9 cellular contexts compared by ENCODE assay signal in the genomic region with DNA sequence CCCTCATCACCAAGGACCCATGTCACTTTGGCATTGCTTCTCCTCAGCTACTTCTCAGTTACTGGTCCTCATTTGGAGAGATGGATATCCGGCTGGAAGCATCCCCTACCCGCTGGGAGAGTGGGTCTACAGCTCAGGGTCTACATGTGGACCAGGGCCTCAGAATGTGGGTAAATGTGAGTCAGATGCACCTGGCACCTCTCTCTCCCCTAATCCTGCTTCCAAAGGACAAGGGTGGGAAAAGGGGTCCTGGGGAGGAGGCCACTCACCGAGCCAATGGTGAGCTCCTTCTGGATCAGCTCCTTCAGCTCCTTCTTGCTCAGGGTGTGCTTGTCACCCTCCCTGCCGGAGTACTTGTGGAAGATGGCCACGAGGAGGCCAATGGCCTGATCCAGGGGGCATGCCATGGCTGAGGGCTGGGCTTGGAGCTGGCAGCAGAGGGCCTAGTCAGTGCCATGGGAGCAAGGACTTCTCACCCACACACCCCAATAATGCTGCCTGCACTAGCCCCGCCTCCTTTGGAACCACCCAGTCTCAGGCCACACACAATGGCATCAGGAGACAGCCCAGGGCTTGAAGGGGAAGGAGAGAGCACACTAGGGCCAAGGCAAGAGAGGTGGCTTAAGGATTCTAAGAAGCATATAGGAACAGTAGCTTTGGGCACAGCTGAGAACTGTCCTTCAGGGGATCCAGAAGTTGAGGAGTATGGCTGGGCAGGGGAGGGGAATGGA. TPM values are rescaled to one million over a fixed set of nuclear protein-coding genes. Genes with fewer than 3 reads are reported as not detected.
DNase-seq lines count a peak whose midpoint lies in the region; ATAC-seq and TF ChIP-seq lines count a peak whose summit lies in the region.
"Had no signal": no experiment of that assay in that cellular context is flagged by ENCODE, and none has a peak within 500 bp of the region (broad histone marks: within the 10 kb centered on the region; RNA-seq: fewer than 3 reads in every experiment).

No MANE protein-coding gene starts in this region.

- intact Hi-C loops in A673 (cut with micrococcal nuclease; ENCODE audit: unreplicated experiment) = loop anchor here (5.0 kb wide), 1 partner anchor 97 kb away; a partner anchor contains a TSS
- intact Hi-C loops in uterus (cut with DNase I; ENCODE audit: low total_unique reads) = no loop called here

- POLR2A ChIA-PET in A673 (lab: Charles Lee; ENCODE audit: low non-redundant PET) = no interaction called here

- peak overlapping the region; percentile 61 for H3K4me3 Mint-ChIP-seq in GM23338

- DNase-seq in A673 (ENCODE audit: low spot score) (no peak), GM23338 (ENCODE audit: low spot score) (no peak), WERI-Rb-1 (no peak), epithelial cell of prostate (ENCODE audit: low read depth, low spot score) (no peak), uterus (peak; percentile 72 to 81)

- no peaks in the 10 kb centered on the region for H3K9me3 Mint-ChIP-seq in GM23338

- H3K9me2 ChIP-seq in GM23338 (ENCODE audit: insufficient read depth) = peaks cover under 1% of the 10 kb centered on the region; the same call in 1 of the 2 replicates

- TF ChIP-seq CTCF in A673 (conservative IDR thresholded peaks at IDR 0.05; ENCODE audit: low read depth, low read length) (no peak), GM23338 (conservative IDR thresholded peaks at IDR 0.05; ENCODE audit: low read depth in 2 of 2) (no peak), WERI-Rb-1 (IDR thresholded peaks at IDR 0.05; ENCODE audit: low read depth, low read length) (no peak), uterus (IDR thresholded peaks at IDR 0.05) (no peak)

- peaks cover 35% of the 10 kb centered on the region for H3K27me3 Mint-ChIP-seq in GM23338 (ENCODE audit: insufficient read depth, low read depth, poor library complexity)

- H3K27ac Mint-ChIP-seq in GM23338 = no peak overlapping the region

- H3K9me3 ChIP-seq in A673 (ENCODE audit: low read depth, low read length, poor library complexity, severe bottlenecking) (no peaks in the 10 kb centered on the region), WERI-Rb-1 (ENCODE audit: severe bottlenecking) (no peaks in the 10 kb centered on the region), muscle layer of colon (ENCODE audit: low read length) (no peaks in the 10 kb centered on the region), uterus (no peaks in the 10 kb centered on the region)

- H3K9ac ChIP-seq in muscle layer of colon (ENCODE audit: low read length) = peak overlapping the region; percentile 94

- H3F3A ChIP-seq in GM23338 (replicated peaks; ENCODE audit: low read depth) = peaks cover 16% of the 10 kb centered on the region; the same call in 1 of the 2 replicates

- no peaks in the 10 kb centered on the region; the same call in 2 of the 3 replicates for H3K36me3 Mint-ChIP-seq in GM23338 (ENCODE audit: low read depth)

- peak in 1 of 2 donors; percentile 11 for TF ChIP-seq POLR2A in uterus (IDR thresholded peaks at IDR 0.05)

- H3K79me2 ChIP-seq in GM23338 (replicated peaks; ENCODE audit: insufficient read depth) = no peaks in the 10 kb centered on the region

- H3K27ac ChIP-seq in A673 (ENCODE audit: low read depth, low read length, poor library complexity, severe bottlenecking) = peak overlapping the region; percentile 17
- H3K27ac ChIP-seq in GM23338 (ENCODE audit: low read depth) = no peak overlapping the region
- no peak overlapping the region for H3K27ac ChIP-seq in WERI-Rb-1
- H3K27ac ChIP-seq in epithelial cell of prostate = peak overlapping the region; percentile 98
- peak overlapping the region; percentile 92 for H3K27ac ChIP-seq in muscle layer of colon (ENCODE audit: low read depth, low read length)
- H3K27ac ChIP-seq in uterus = peak overlapping the region; percentile 99 to 100
- H3K27ac ChIP-seq: cardiac muscle cell had no signal

- H2AFZ ChIP-seq in GM23338 = peak overlapping the region; percentile 72; the same call in 1 of the 2 replicates

- peak overlapping the region; percentile 87 for H3K4me2 ChIP-seq in GM23338

- peaks cover 43% of the 10 kb centered on the region for H3K4me1 Mint-ChIP-seq in GM23338

- TSS peak; percentile 58 for BruUV-seq in A673 (replicated peaks; lab: Mats Ljungman, UMichigan)

- H3K4me1 ChIP-seq in A673 (ENCODE audit: insufficient read depth, low read length, poor library complexity, severe bottlenecking) = peaks cover 34% of the 10 kb centered on the region
- H3K4me1 ChIP-seq in GM23338 (ENCODE audit: insufficient read depth) = peaks cover 37% of the 10 kb centered on the region
- H3K4me1 ChIP-seq in muscle layer of colon (ENCODE audit: insufficient read depth, low read length) = peaks cover 47% of the 10 kb centered on the region
- H3K4me1 ChIP-seq in uterus = peaks cover 3 to 4% of the 10 kb centered on the region in 2 donors

- H3K36me3 ChIP-seq in A673 (ENCODE audit: insufficient read depth, low read length, poor library complexity, severe bottlenecking) (no peaks in the 10 kb centered on the region), GM23338 (ENCODE audit: insufficient read depth) (no peaks in the 10 kb centered on the region), WERI-Rb-1 (no peaks in the 10 kb centered on the region), muscle layer of colon (ENCODE audit: insufficient read depth, low read length) (peaks cover 6% of the 10 kb centered on the region), uterus (no peaks in the 10 kb centered on the region)
- H3K36me3 ChIP-seq: cardiac muscle cell had no signal

- ATAC-seq in GM23338 (peak; percentile 1; the same call in 2 of the 3 replicates), GM19452 (IDR thresholded peaks at IDR 0.05; ENCODE audit: unreplicated experiment) (no peak), GM18873 (IDR thresholded peaks at IDR 0.05; ENCODE audit: low FRiP score, unreplicated experiment) (no peak)

- H4K20me1 ChIP-seq in GM23338 (replicated peaks; ENCODE audit: insufficient read depth) = no peaks in the 10 kb centered on the region

- CTCF ChIA-PET in A673 (lab: Charles Lee) = interaction anchor here (1.6 kb wide), 1 partner anchor 33 kb away, joined by 5 read pairs; no protein-coding TSS in a partner anchor

- no peaks in the 10 kb centered on the region for H3K27me3 ChIP-seq in A673 (replicated peaks; ENCODE audit: insufficient read depth, low read depth, low read length, poor library complexity)
- H3K27me3 ChIP-seq in GM23338 (ENCODE audit: insufficient read depth) = peaks cover 32% of the 10 kb centered on the region
- H3K27me3 ChIP-seq in WERI-Rb-1 (ENCODE audit: insufficient read depth, low read depth, severe bottlenecking) = no peaks in the 10 kb centered on the region
- H3K27me3 ChIP-seq in muscle layer of colon (ENCODE audit: control insufficient read depth in 1 of 2, insufficient read depth in 2 of 2, low read length in 2 of 2) = no peaks in the 10 kb centered on the region
- H3K27me3 ChIP-seq in uterus = no peaks in the 10 kb centered on the region
- H3K27me3 ChIP-seq: cardiac muscle cell had no signal

- peak overlapping the region; percentile 50 for H3K4me3 ChIP-seq in A673 (ENCODE audit: low read depth, low read length, poor library complexity, severe bottlenecking)
- H3K4me3 ChIP-seq in GM23338 = peak overlapping the region; percentile 63
- peak overlapping the region; percentile 40 for H3K4me3 ChIP-seq in WERI-Rb-1 (ENCODE audit: low read depth, low read length)
- peak overlapping the region; percentile 82 to 91 for H3K4me3 ChIP-seq in muscle layer of colon (ENCODE audit: low read depth in 1 of 2, low read length in 2 of 2)
- peak overlapping the region; percentile 82 to 96 for H3K4me3 ChIP-seq in uterus

TF ChIP-seq in GM23338, 12 proteins besides CTCF, POLR2A, EP300 and RAD21 (continues in another document):
- no peak for TF ChIP-seq NANOG (IDR thresholded peaks at IDR 0.05; ENCODE audit: borderline replicate concordance)

RNA-seq across cellular contexts. Expression of a gene that starts 0.7 kb away (rescaled TPM):
- total RNA-seq in A673 (2021) (73.6 and 106 TPM in 2 replicates), uterus (100 to 1,000 TPM in 3 of 4 donors, 10 to 100 TPM in 1; 55.5 to 729 (median 448) TPM)
- total RNA-seq in GM23338 (2014; rRNA removed; shearing (Covaris generic)) = 7.3 and 9.4 TPM in 2 replicates
- polyA plus RNA-seq in GM23338 (2016; fragmentation: Nextera tagmentation; extraction: Ambion mirVana) = 77.5 and 98.0 TPM in 2 replicates

RNA-seq across cellular contexts. Expression of a gene that starts 5.6 kb away (rescaled TPM):
- not detected in 2 replicates for total RNA-seq in A673 (2021)
- not detected in 2 replicates for total RNA-seq in GM23338 (2014; rRNA removed; shearing (Covaris generic))
- polyA plus RNA-seq in GM23338 (2016; fragmentation: Nextera tagmentation; extraction: Ambion mirVana) = 0.47 TPM in 1 of 2 replicates, not detected in the other
- total RNA-seq in uterus = not detected
- total RNA-seq: cardiac muscle cell had no signal

RNA-seq across cellular contexts. Expression of a gene that starts 10.5 kb away (rescaled TPM):
- total RNA-seq in A673 (2021) (17.8 and 20.0 TPM in 2 replicates), uterus (100 to 1,000 TPM in 3 of 4 donors, 10 to 100 TPM in 1; 58.9 to 226 (median 155) TPM)
- 8.2 and 14.2 TPM in 2 replicates for total RNA-seq in GM23338 (2014; rRNA removed; shearing (Covaris generic))
- polyA plus RNA-seq in GM23338 (2016; fragmentation: Nextera tagmentation; extraction: Ambion mirVana) = 34.6 and 36.0 TPM in 2 replicates

RNA-seq across cellular contexts. Expression of a gene that starts 14.0 kb away (rescaled TPM):
- 0.61 and 0.99 TPM in 2 replicates for total RNA-seq in A673 (2021)
- not detected in 2 replicates for total RNA-seq in GM23338 (2014; rRNA removed; shearing (Covaris generic))
- polyA plus RNA-seq in GM23338 (2016; fragmentation: Nextera tagmentation; extraction: Ambion mirVana) = not detected in 2 replicates
- total RNA-seq in uterus = 1 to 10 TPM in 2 of 4 donors, not detected in 2; 1.2 to 3.7 TPM
- total RNA-seq: cardiac muscle cell had no signal

RNA-seq across cellular contexts. Expression of a gene that starts 30.5 kb away (rescaled TPM):
- total RNA-seq in A673 (2021) = 2.4 and 4.5 TPM in 2 replicates
- total RNA-seq in GM23338 (2014; rRNA removed; shearing (Covaris generic)) = 0.66 TPM in 1 of 2 replicates, not detected in the other
- 0.89 and 1.1 TPM in 2 replicates for polyA plus RNA-seq in GM23338 (2016; fragmentation: Nextera tagmentation; extraction: Ambion mirVana)
- total RNA-seq in uterus = 1 to 10 TPM in 2 of 4 donors, not detected in 2; 2.1 to 2.7 TPM
- total RNA-seq: cardiac muscle cell had no signal

Comparison
In these comparisons a context has a peak if more than half of its experiments do, and no peak if none do; other contexts are left out.
1. DNase-seq: peak in uterus (2 of 2); none in A673 (single experiment), GM23338 (single experiment), WERI-Rb-1 (single experiment) and epithelial cell of prostate (single experiment).
2. H3K27ac ChIP-seq: peak in A673 (single experiment), epithelial cell of prostate (single experiment), muscle layer of colon (single experiment) and uterus (2 of 2); none in GM23338 (single experiment) and WERI-Rb-1 (single experiment).
3. Peak in every context shown above with its lines, with median percentiles within 50 percentile points of each other: H3K4me3 ChIP-seq.